24 cellular contexts compared by ENCODE assay signal in genomic region chr10:70344144-70344543, GRCh38. TPM values are rescaled to one million over a fixed set of nuclear protein-coding genes. Genes with fewer than 3 reads are reported as not detected.
DNase-seq lines count a peak whose midpoint lies in the region; ATAC-seq, FAIRE-seq and TF ChIP-seq lines count a peak whose summit lies in the region.
"Had no signal": no experiment of that assay in that cellular context is flagged by ENCODE, and none has a peak within 500 bp of the region (broad histone marks: within the 10 kb centered on the region; RNA-seq: fewer than 3 reads in every experiment).

No MANE protein-coding gene starts in this region.

- peaks cover 0 to 7% (median 0%) of the 10 kb centered on the region in 9 donors for H3K27me3 ChIP-seq in heart left ventricle
- H3K27me3 ChIP-seq in right atrium auricular region: no peaks in the 10 kb centered on the region
- no peaks in the 10 kb centered on the region; a peak in 2 of 5 replicates for H3K27me3 ChIP-seq in K562 (ENCODE audit: control insufficient read depth in 2 of 2, insufficient read depth in 2 of 2, low read length in 2 of 2)
- H3K27me3 ChIP-seq in skeletal muscle tissue (ENCODE audit: control insufficient read depth in 3 of 3, insufficient read depth in 3 of 3, low read length in 3 of 3): no peaks in the 10 kb centered on the region
- H3K27me3 ChIP-seq: BLaER1 had no signal

- in situ Hi-C loops in K562 (cut with MboI): no loop called here

- no peak for TF ChIP-seq POLR2A in heart left ventricle (IDR thresholded peaks at IDR 0.05)
- TF ChIP-seq POLR2A in K562 (conservative IDR thresholded peaks at IDR 0.05): no peak

- no peak for TF ChIP-seq RAD21 in K562 (CRISPR knock-in tag; conservative IDR thresholded peaks at IDR 0.05 in 1 of 2, IDR thresholded peaks at IDR 0.05 in 1 of 2)

- no peak for FAIRE-seq in K562 (lab: Jason Lieb, UNC)
- FAIRE-seq: A204.1, D721Med, GM12891, GM18507 had no signal

- CTCF ChIA-PET in K562 (lab: Yijun Ruan, JAX; ENCODE audit: low intra/inter-chr PET ratio): no interaction called here

- TF ChIP-seq CTCF in heart left ventricle (IDR thresholded peaks at IDR 0.05) (no peak), right atrium auricular region (IDR thresholded peaks at IDR 0.05) (no peak), K562 (IDR thresholded peaks at IDR 0.05 in 2 of 3, conservative IDR thresholded peaks at IDR 0.05 in 1 of 3; ENCODE audit: insufficient read depth in 2 of 3, low read depth in 1 of 3, low read length in 3 of 3) (no peak)

- H3K4me2 ChIP-seq in K562 (ENCODE audit: insufficient read depth, low read length): no peak overlapping the region
- H3K4me2 ChIP-seq: BLaER1, GM23338 had no signal

- POLR2A ChIA-PET in K562 (lab: Yijun Ruan, JAX): interaction anchor here (0.8 kb wide), 1 partner anchor 15 kb away, joined by 3 read pairs; no protein-coding TSS in a partner anchor

- H3K4me3 ChIP-seq in heart left ventricle: no peak overlapping the region
- no peak overlapping the region for H3K4me3 ChIP-seq in right atrium auricular region
- no peak overlapping the region for H3K4me3 ChIP-seq in K562
- no peak overlapping the region for H3K4me3 ChIP-seq in skeletal muscle tissue (ENCODE audit: low read length in 3 of 3)
- H3K4me3 ChIP-seq: BLaER1, GM23338 had no signal

- no peaks in the 10 kb centered on the region for H3K9me3 ChIP-seq in heart left ventricle
- H3K9me3 ChIP-seq in right atrium auricular region: no peaks in the 10 kb centered on the region
- no peaks in the 10 kb centered on the region for H3K9me3 ChIP-seq in K562 (replicated peaks; ENCODE audit: control insufficient read depth, insufficient read depth, low read depth, low read length)
- no peaks in the 10 kb centered on the region for H3K9me3 ChIP-seq in skeletal muscle tissue (ENCODE audit: control insufficient read depth in 3 of 3, low read length in 3 of 3)
- H3K9me3 ChIP-seq: BLaER1 had no signal

- H3K4me1 ChIP-seq in heart left ventricle (peaks cover 0 to 37% (median 16%) of the 10 kb centered on the region in 12 donors), right atrium auricular region (peaks cover 0 to 26% of the 10 kb centered on the region in 2 donors), K562 (replicated peaks in 1 of 2; ENCODE audit: control insufficient read depth in 2 of 2, insufficient read depth in 2 of 2, low read length in 2 of 2) (no peaks in the 10 kb centered on the region), skeletal muscle tissue (ENCODE audit: control insufficient read depth in 3 of 3, insufficient read depth in 3 of 3, low read length in 3 of 3) (peaks cover 42 to 64% (median 60%) of the 10 kb centered on the region in 3 donors)

- peak overlapping the region in 10 of 12 donors; percentile 25 to 81 (median 70) for H3K27ac ChIP-seq in heart left ventricle
- peak overlapping the region; percentile 68 to 81 for H3K27ac ChIP-seq in right atrium auricular region
- no peak overlapping the region for H3K27ac ChIP-seq in K562 (ENCODE audit: extremely low read depth, low read depth, low read length)
- H3K27ac ChIP-seq in skeletal muscle tissue (ENCODE audit: low read depth, low read length): peak overlapping the region; percentile 71
- H3K27ac ChIP-seq: 22Rv1, BLaER1, C4-2B had no signal

- TF ChIP-seq EP300 in K562 (IDR thresholded peaks at IDR 0.05; ENCODE audit: low read length): no peak

- no peaks in the 10 kb centered on the region for H3K79me2 ChIP-seq in K562 (ENCODE audit: control insufficient read depth, insufficient read depth, low read length)

- H3K36me3 ChIP-seq in heart left ventricle: peaks cover 0 to 12% (median 7%) of the 10 kb centered on the region in 9 donors
- H3K36me3 ChIP-seq in right atrium auricular region: no peaks in the 10 kb centered on the region
- H3K36me3 ChIP-seq in K562 (ENCODE audit: control insufficient read depth, insufficient read depth, low read length): no peaks in the 10 kb centered on the region
- peaks cover 9 to 13% (median 11%) of the 10 kb centered on the region in 3 donors for H3K36me3 ChIP-seq in skeletal muscle tissue (ENCODE audit: control insufficient read depth in 3 of 3, insufficient read depth in 3 of 3, low read length in 3 of 3)

- WGBS in heart left ventricle, 4 donors: 91 to 96% (median 94%) methylated on average over 1 of the region's 1 CpG
- 37% methylated on average over 1 of the region's 1 CpG for WGBS in K562 (ENCODE audit: insufficient coverage, low coverage, missing lambda C conversion rate)

- no TSS peak for BruUV-seq in K562 (replicated peaks; lab: Mats Ljungman, UMichigan)

- intact Hi-C loops in heart left ventricle (cut with DNase I): loop anchor here in 1 of 10 donors (10.0 kb wide), 1 partner anchor 69 kb away; no protein-coding TSS in a partner anchor
- intact Hi-C loops in cardiac septum (cut with DNase I): no loop called here
- intact Hi-C loops in left cardiac atrium (cut with DNase I): no loop called here
- intact Hi-C loops in K562 (cut with micrococcal nuclease): no loop called here

- no peaks in the 10 kb centered on the region; the same call in 1 of the 2 replicates for H4K20me1 ChIP-seq in K562 (replicated peaks; ENCODE audit: control insufficient read depth, insufficient read depth, low read length)

- DNase-seq in heart left ventricle (no peak), cardiac septum (ENCODE audit: low spot score) (no peak), right atrium auricular region (ENCODE audit: low spot score) (no peak), left cardiac atrium (no peak), K562 (ENCODE audit: extremely low read depth in 1 of 4, low spot score in 3 of 4) (no peak)
- DNase-seq in activated CD4-positive, alpha-beta T cell treated with anti-CD3 and anti-CD28 coated beads for 48 hours: no peak
- DNase-seq in activated CD8-positive, alpha-beta memory T cell treated with anti-CD3 and anti-CD28 coated beads, Interleukin-2, amount 50 U/mL, for 48 hours: no peak
- DNase-seq: CD4-positive, alpha-beta T cell; CD8-positive, alpha-beta memory T cell; DMS 273 treated with DMSO at 0.1 percent for 48 hours; DMS79; EL; GDM1; H9 had no signal

- H2AFZ ChIP-seq in K562 (ENCODE audit: low read depth, low read length): no peak overlapping the region
- H2AFZ ChIP-seq: GM23338 had no signal

- H3K9ac ChIP-seq in K562 (ENCODE audit: insufficient read depth in 1 of 2, low read depth in 2 of 2, low read length in 2 of 2): no peak overlapping the region
- H3K9ac ChIP-seq in skeletal muscle tissue (ENCODE audit: low read depth in 1 of 3, low read length in 3 of 3): no peak overlapping the region
- H3K9ac ChIP-seq: BLaER1 had no signal

- ATAC-seq in heart left ventricle (no peak), left cardiac atrium (no peak), K562 (no peak)
- ATAC-seq: GM23338, HCT116 had no signal

- H3K9me1 ChIP-seq in K562 (ENCODE audit: control insufficient read depth, insufficient read depth, low read length): no peaks in the 10 kb centered on the region

RNA-seq across cellular contexts. Expression of gene LRRC20, which starts 38.3 kb away (rescaled TPM):
- total RNA-seq in heart left ventricle: 10 to 100 TPM; 32.7 to 92.2 (median 60.2) TPM
- 10 to 100 TPM; 24.8 to 28.4 TPM for polyA plus RNA-seq in heart left ventricle
- total RNA-seq in cardiac septum: 46.3 TPM
- 10 to 100 TPM; 18.9 to 65.0 TPM for total RNA-seq in right atrium auricular region
- total RNA-seq in left cardiac atrium: 10 to 100 TPM; 17.6 to 43.3 TPM
- total RNA-seq in K562 (2011; cell fraction: chromatin; rRNA removed; ENCODE audit: low replicate concordance): 4.7 and 10.3 TPM in 2 replicates
- total RNA-seq in K562 (2011; cell fraction: nucleolus; rRNA removed): 9.0 and 9.3 TPM in 2 replicates
- 6.5 and 7.2 TPM in 2 replicates for total RNA-seq in K562 (2011; cell fraction: nucleoplasm; rRNA removed)
- 9.8 and 14.3 TPM in 2 replicates for total RNA-seq in K562 (2014; rRNA removed)
- 3.9 and 4.4 TPM in 2 replicates for total RNA-seq in K562 (2014; rRNA removed; fragmentation: Illumina TruSeq; extraction: Trizol)
- total RNA-seq in K562 (2015; rRNA removed; fragmentation: Illumina TruSeq; extraction: Trizol): 8.6 and 10.1 TPM in 2 replicates
- 12.4 and 13.1 TPM in 2 replicates for total RNA-seq in K562 (2021)
- polyA plus RNA-seq in K562 (2011; rRNA removed): 15.8 and 16.9 TPM in 2 replicates
- polyA plus RNA-seq in K562 (2011; cell fraction: cytosol; rRNA removed): 28.2 and 31.1 TPM in 2 replicates
- 16.1 and 16.9 TPM in 2 replicates for polyA plus RNA-seq in K562 (2011; cell fraction: nucleus; rRNA removed)
- polyA plus RNA-seq in K562 (2012): 11.8 and 17.5 TPM in 2 replicates
- polyA plus RNA-seq in K562 (2014; fragmentation: Illumina TruSeq; extraction: Trizol): 14.2 and 16.7 TPM in 2 replicates
- polyA plus RNA-seq in K562 (2014; fragmentation: Nextera tagmentation; extraction: Ambion mirVana): 1 to 10 TPM; 2.3 to 3.0 TPM
- 11.0 and 11.4 TPM in 2 replicates for polyA plus RNA-seq in K562 (2014; rRNA removed)
- polyA minus RNA-seq in K562 (2011; rRNA and poly(A)+ RNA removed): 7.1 and 11.6 TPM in 2 replicates
- polyA minus RNA-seq in K562 (2011; cell fraction: cytosol; rRNA and poly(A)+ RNA removed): 4.1 and 5.0 TPM in 2 replicates
- polyA minus RNA-seq in K562 (2011; cell fraction: nucleus; rRNA and poly(A)+ RNA removed): 4.6 and 6.2 TPM in 2 replicates
- 10.4 TPM for total RNA-seq in skeletal muscle tissue

RNA-seq across cellular contexts. Expression of gene EIF4EBP2, which starts 59.8 kb away (rescaled TPM):
- total RNA-seq in heart left ventricle (100 to 1,000 TPM in 1 of 9 donors, 10 to 100 TPM in 8; 78.3 to 150 (median 89.7) TPM), cardiac septum (69.8 TPM), right atrium auricular region (100 to 1,000 TPM in 1 of 2 donors, 10 to 100 TPM in 1; 90.0 to 116 TPM), left cardiac atrium (100 to 1,000 TPM in 1 of 2 donors, 10 to 100 TPM in 1; 82.9 to 101 TPM), K562 (2014; rRNA removed) (18.3 and 24.5 TPM in 2 replicates), K562 (2014; rRNA removed; fragmentation: Illumina TruSeq; extraction: Trizol) (46.5 and 54.1 TPM in 2 replicates), K562 (2015; rRNA removed; fragmentation: Illumina TruSeq; extraction: Trizol) (38.1 and 39.4 TPM in 2 replicates), K562 (2021) (54.1 and 61.8 TPM in 2 replicates), skeletal muscle tissue (39.7 TPM)
- polyA plus RNA-seq in heart left ventricle (10 to 100 TPM; 20.6 to 41.8 TPM), K562 (2011; rRNA removed) (34.9 and 38.3 TPM in 2 replicates), K562 (2014; fragmentation: Illumina TruSeq; extraction: Trizol) (57.4 and 67.5 TPM in 2 replicates), K562 (2014; fragmentation: Nextera tagmentation; extraction: Ambion mirVana) (10 to 100 TPM; 16.1 to 25.5 TPM), K562 (2014; rRNA removed) (27.5 and 31.3 TPM in 2 replicates)
- 14.7 and 24.0 TPM in 2 replicates for total RNA-seq in K562 (2011; cell fraction: chromatin; rRNA removed; ENCODE audit: low replicate concordance)
- total RNA-seq in K562 (2011; cell fraction: nucleolus; rRNA removed): 12.2 and 12.6 TPM in 2 replicates
- total RNA-seq in K562 (2011; cell fraction: nucleoplasm; rRNA removed): 24.9 and 39.0 TPM in 2 replicates
- polyA plus RNA-seq in K562 (2011; cell fraction: cytosol; rRNA removed): 16.6 and 34.9 TPM in 2 replicates
- polyA plus RNA-seq in K562 (2011; cell fraction: nucleus; rRNA removed): 12.7 and 16.0 TPM in 2 replicates
- 46.6 and 46.7 TPM in 2 replicates for polyA plus RNA-seq in K562 (2012)
- 58.4 and 64.6 TPM in 2 replicates for polyA minus RNA-seq in K562 (2011; rRNA and poly(A)+ RNA removed)
- polyA minus RNA-seq in K562 (2011; cell fraction: cytosol; rRNA and poly(A)+ RNA removed): 32.8 and 50.2 TPM in 2 replicates
- 5.9 and 11.8 TPM in 2 replicates for polyA minus RNA-seq in K562 (2011; cell fraction: nucleus; rRNA and poly(A)+ RNA removed)
